Comparison of ENCODE assay signal across 1 cellular context in the genomic region with DNA sequence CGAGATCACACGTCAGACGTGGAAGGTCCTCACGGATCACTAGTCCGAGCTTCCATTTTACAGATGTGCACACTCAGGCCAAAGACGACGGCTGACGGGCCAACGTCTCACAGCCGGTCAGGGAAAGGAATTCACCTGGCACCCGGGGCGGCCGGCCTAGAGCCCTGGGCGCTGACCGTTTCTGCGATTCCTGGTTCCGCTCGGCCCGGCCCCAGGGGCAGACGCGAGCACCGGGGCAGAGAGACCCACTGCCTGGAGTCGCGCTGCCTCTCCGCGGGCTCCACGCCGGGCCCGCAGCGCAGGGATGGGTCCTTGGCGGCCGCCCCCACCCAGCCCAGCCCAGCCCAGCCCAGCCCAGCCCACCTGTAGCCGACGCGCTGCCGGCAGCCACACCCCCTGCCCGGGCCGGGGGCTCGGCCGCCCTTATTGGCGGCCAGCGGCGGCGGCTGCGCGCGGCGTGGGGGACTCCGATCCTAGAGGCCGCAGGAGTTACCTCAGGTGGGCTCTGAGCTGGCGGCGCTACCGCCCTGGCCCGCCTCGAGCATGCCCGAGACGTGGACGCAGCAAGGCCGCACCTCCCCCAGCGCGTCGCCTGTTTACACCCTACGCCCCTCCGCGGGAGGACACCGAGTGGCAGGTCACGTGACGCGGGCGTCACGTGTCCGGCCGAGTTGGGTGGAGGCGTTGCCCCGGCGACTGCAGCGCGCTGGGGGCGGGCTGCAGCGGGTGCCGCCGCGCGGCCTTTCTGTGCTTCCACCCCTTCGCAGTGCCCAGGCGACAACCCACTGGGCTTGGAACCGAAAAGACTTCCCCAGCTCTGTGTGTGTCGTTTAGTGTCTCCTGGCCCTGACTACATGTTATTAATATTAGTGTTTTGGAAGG.
TF ChIP-seq lines count a peak whose summit lies in the region.

No MANE protein-coding gene starts in this region.

TF ChIP-seq in K562, 482 proteins besides CTCF, POLR2A, EP300 and RAD21 (continued from another document and continues in another):
- TF ChIP-seq, protein P1, sequence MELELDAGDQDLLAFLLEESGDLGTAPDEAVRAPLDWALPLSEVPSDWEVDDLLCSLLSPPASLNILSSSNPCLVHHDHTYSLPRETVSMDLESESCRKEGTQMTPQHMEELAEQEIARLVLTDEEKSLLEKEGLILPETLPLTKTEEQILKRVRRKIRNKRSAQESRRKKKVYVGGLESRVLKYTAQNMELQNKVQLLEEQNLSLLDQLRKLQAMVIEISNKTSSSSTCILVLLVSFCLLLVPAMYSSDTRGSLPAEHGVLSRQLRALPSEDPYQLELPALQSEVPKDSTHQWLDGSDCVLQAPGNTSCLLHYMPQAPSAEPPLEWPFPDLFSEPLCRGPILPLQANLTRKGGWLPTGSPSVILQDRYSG (tag; conservative IDR thresholded peaks at IDR 0.05; ENCODE audit: low read depth), result no peak
- TF ChIP-seq ZNF561 (CRISPR knock-in tag; conservative IDR thresholded peaks at IDR 0.05), result no peak
- no peak for TF ChIP-seq HDAC3 (IDR thresholded peaks at IDR 0.05; ENCODE audit: borderline replicate concordance, partially characterized antibody)
- peak; percentile 67; the same call in 1 of the 2 replicates for TF ChIP-seq RHOXF2B (CRISPR knock-in tag; conservative IDR thresholded peaks at IDR 0.05)
- TF ChIP-seq, protein P2, sequence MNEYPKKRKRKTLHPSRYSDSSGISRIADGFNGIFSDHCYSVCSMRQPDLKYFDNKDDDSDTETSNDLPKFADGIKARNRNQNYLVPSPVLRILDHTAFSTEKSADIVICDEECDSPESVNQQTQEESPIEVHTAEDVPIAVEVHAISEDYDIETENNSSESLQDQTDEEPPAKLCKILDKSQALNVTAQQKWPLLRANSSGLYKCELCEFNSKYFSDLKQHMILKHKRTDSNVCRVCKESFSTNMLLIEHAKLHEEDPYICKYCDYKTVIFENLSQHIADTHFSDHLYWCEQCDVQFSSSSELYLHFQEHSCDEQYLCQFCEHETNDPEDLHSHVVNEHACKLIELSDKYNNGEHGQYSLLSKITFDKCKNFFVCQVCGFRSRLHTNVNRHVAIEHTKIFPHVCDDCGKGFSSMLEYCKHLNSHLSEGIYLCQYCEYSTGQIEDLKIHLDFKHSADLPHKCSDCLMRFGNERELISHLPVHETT (CRISPR knock-in tag; conservative IDR thresholded peaks at IDR 0.05 in 1 of 2, IDR thresholded peaks at IDR 0.05 in 1 of 2), result peak in 1 of 2 experiments; percentile 69; a peak in 1 of 4 replicates
- TF ChIP-seq ZNF253 (CRISPR knock-in tag; conservative IDR thresholded peaks at IDR 0.05), result no peak
- TF ChIP-seq ZNF121 (CRISPR knock-in tag; conservative IDR thresholded peaks at IDR 0.05), result no peak
- peak; percentile 40; the same call in 1 of the 2 replicates for TF ChIP-seq ESRRA (IDR thresholded peaks at IDR 0.05; ENCODE audit: borderline replicate concordance, low read depth)
- no peak for TF ChIP-seq HNRNPLL (IDR thresholded peaks at IDR 0.05; ENCODE audit: low read depth, low read length, poor library complexity, severe bottlenecking)
- TF ChIP-seq EHMT2 (IDR thresholded peaks at IDR 0.05), result no peak
- no peak for TF ChIP-seq HOXB6 (CRISPR knock-in tag; IDR thresholded peaks at IDR 0.05; ENCODE audit: borderline replicate concordance)
- no peak for TF ChIP-seq ELF2 (CRISPR knock-in tag; IDR thresholded peaks at IDR 0.05)
- peak; percentile 96 for TF ChIP-seq L3MBTL2 (IDR thresholded peaks at IDR 0.05)
- TF ChIP-seq HDAC8 (tag; IDR thresholded peaks at IDR 0.05), result no peak
- TF ChIP-seq YY1 (IDR thresholded peaks at IDR 0.05; ENCODE audit: borderline replicate concordance in 1 of 3, control insufficient read depth in 1 of 3, extremely low read depth in 1 of 3, insufficient read depth in 3 of 3, insufficient read length in 1 of 3, insufficient replicate concordance in 2 of 3, low read depth in 1 of 3, low read length in 2 of 3), result peak in 2 of 3 experiments; percentile 52 to 63
- TF ChIP-seq, protein P3, sequence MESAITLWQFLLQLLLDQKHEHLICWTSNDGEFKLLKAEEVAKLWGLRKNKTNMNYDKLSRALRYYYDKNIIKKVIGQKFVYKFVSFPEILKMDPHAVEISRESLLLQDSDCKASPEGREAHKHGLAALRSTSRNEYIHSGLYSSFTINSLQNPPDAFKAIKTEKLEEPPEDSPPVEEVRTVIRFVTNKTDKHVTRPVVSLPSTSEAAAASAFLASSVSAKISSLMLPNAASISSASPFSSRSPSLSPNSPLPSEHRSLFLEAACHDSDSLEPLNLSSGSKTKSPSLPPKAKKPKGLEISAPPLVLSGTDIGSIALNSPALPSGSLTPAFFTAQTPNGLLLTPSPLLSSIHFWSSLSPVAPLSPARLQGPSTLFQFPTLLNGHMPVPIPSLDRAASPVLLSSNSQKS (CRISPR knock-in tag; IDR thresholded peaks at IDR 0.05), result no peak
- no peak for TF ChIP-seq ZNF408 (CRISPR knock-in tag; IDR thresholded peaks at IDR 0.05; ENCODE audit: low read depth)
- TF ChIP-seq ATF1 (CRISPR knock-in tag; IDR thresholded peaks at IDR 0.05), result 0 out of 2 replicates have a peak, but pooled peaks have one; percentile 60
- peak; percentile 94 for TF ChIP-seq ATF1 (tag; IDR thresholded peaks at IDR 0.05)
- TF ChIP-seq, protein P4, sequence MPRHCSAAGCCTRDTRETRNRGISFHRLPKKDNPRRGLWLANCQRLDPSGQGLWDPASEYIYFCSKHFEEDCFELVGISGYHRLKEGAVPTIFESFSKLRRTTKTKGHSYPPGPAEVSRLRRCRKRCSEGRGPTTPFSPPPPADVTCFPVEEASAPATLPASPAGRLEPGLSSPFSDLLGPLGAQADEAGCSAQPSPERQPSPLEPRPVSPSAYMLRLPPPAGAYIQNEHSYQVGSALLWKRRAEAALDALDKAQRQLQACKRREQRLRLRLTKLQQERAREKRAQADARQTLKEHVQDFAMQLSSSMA (CRISPR knock-in tag; IDR thresholded peaks at IDR 0.05), result no peak
- no peak for TF ChIP-seq WHSC1 (IDR thresholded peaks at IDR 0.05; ENCODE audit: low read length)
- no peak for TF ChIP-seq CBX8 (IDR thresholded peaks at IDR 0.05; ENCODE audit: borderline replicate concordance, extremely low read depth, low read depth, low read length, poor library complexity, severe bottlenecking)
- no peak for TF ChIP-seq NELFE (IDR thresholded peaks at IDR 0.05; ENCODE audit: insufficient read depth, insufficient read length)
- TF ChIP-seq PURB (CRISPR knock-in tag; IDR thresholded peaks at IDR 0.05; ENCODE audit: low read depth), result no peak
- no peak for TF ChIP-seq TRIM24 (IDR thresholded peaks at IDR 0.05)
- TF ChIP-seq, protein P5, sequence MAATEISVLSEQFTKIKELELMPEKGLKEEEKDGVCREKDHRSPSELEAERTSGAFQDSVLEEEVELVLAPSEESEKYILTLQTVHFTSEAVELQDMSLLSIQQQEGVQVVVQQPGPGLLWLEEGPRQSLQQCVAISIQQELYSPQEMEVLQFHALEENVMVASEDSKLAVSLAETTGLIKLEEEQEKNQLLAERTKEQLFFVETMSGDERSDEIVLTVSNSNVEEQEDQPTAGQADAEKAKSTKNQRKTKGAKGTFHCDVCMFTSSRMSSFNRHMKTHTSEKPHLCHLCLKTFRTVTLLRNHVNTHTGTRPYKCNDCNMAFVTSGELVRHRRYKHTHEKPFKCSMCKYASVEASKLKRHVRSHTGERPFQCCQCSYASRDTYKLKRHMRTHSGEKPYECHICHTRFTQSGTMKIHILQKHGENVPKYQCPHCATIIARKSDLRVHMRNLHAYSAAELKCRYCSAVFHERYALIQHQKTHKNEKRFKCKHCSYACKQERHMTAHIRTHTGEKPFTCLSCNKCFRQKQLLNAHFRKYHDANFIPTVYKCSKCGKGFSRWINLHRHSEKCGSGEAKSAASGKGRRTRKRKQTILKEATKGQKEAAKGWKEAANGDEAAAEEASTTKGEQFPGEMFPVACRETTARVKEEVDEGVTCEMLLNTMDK (IDR thresholded peaks at IDR 0.05; ENCODE audit: borderline replicate concordance, insufficient read depth, low read depth, low read length, poor library complexity, severe bottlenecking), result peak; percentile 88
- no peak for TF ChIP-seq TEAD2 (tag; IDR thresholded peaks at IDR 0.05)
- 0 out of 2 replicates have a peak, but pooled peaks have one; percentile 27 for TF ChIP-seq SMAD3 (CRISPR knock-in tag; conservative IDR thresholded peaks at IDR 0.05)
- no peak for TF ChIP-seq ZNF695 (CRISPR knock-in tag; IDR thresholded peaks at IDR 0.05)
- no peak for TF ChIP-seq ZNF589 (CRISPR knock-in tag; IDR thresholded peaks at IDR 0.05; ENCODE audit: low read depth)
- TF ChIP-seq, protein P6, sequence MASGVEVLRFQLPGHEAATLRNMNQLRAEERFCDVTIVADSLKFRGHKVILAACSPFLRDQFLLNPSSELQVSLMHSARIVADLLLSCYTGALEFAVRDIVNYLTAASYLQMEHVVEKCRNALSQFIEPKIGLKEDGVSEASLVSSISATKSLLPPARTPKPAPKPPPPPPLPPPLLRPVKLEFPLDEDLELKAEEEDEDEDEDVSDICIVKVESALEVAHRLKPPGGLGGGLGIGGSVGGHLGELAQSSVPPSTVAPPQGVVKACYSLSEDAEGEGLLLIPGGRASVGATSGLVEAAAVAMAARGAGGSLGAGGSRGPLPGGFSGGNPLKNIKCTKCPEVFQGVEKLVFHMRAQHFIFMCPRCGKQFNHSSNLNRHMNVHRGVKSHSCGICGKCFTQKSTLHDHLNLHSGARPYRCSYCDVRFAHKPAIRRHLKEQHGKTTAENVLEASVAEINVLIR (CRISPR knock-in tag; IDR thresholded peaks at IDR 0.05), result peak; percentile 72; the same call in 1 of the 2 replicates
- TF ChIP-seq MYBL2 (IDR thresholded peaks at IDR 0.05; ENCODE audit: low read depth), result no peak
- TF ChIP-seq MYBL2 (CRISPR knock-in tag; IDR thresholded peaks at IDR 0.05; ENCODE audit: borderline replicate concordance), result no peak
- no peak for TF ChIP-seq POLR2B (IDR thresholded peaks at IDR 0.05; ENCODE audit: low read depth, partially characterized antibody)
- TF ChIP-seq CBFA2T2 (conservative IDR thresholded peaks at IDR 0.05), result peak; percentile 99
- no peak for TF ChIP-seq DPF2 (IDR thresholded peaks at IDR 0.05)
- TF ChIP-seq COPS2 (conservative IDR thresholded peaks at IDR 0.05), result no peak
- peak; percentile 27 for TF ChIP-seq ARHGAP35 (IDR thresholded peaks at IDR 0.05; ENCODE audit: partially characterized antibody)
- TF ChIP-seq ZC3H11A (IDR thresholded peaks at IDR 0.05; ENCODE audit: low read depth, low read length), result no peak
- no peak; the same call in 1 of the 2 replicates for TF ChIP-seq ZNF316 (IDR thresholded peaks at IDR 0.05)
- TF ChIP-seq, protein P7, sequence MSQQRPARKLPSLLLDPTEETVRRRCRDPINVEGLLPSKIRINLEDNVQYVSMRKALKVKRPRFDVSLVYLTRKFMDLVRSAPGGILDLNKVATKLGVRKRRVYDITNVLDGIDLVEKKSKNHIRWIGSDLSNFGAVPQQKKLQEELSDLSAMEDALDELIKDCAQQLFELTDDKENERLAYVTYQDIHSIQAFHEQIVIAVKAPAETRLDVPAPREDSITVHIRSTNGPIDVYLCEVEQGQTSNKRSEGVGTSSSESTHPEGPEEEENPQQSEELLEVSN (IDR thresholded peaks at IDR 0.05; ENCODE audit: borderline replicate concordance in 1 of 2, extremely low read depth in 1 of 2, insufficient read depth in 1 of 2, insufficient read length in 1 of 2, low read depth in 1 of 2, low read length in 1 of 2, poor library complexity in 1 of 2, severe bottlenecking in 1 of 2), result peak; percentile 98
- TF ChIP-seq, protein P8, sequence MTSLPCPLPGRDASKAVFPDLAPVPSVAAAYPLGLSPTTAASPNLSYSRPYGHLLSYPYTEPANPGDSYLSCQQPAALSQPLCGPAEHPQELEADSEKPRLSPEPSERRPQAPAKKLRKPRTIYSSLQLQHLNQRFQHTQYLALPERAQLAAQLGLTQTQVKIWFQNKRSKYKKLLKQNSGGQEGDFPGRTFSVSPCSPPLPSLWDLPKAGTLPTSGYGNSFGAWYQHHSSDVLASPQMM (CRISPR knock-in tag; IDR thresholded peaks at IDR 0.05), result no peak
- TF ChIP-seq RBM34 (IDR thresholded peaks at IDR 0.05; ENCODE audit: borderline replicate concordance, insufficient read depth, low read length), result 0 out of 2 replicates have a peak, but pooled peaks have one; percentile 66
- TF ChIP-seq ZNF133 (CRISPR knock-in tag; IDR thresholded peaks at IDR 0.05), result no peak
- TF ChIP-seq EWSR1 (IDR thresholded peaks at IDR 0.05; ENCODE audit: borderline replicate concordance, low read depth, partially characterized antibody), result no peak
- TF ChIP-seq BRCA1 (IDR thresholded peaks at IDR 0.05), result no peak
- no peak for TF ChIP-seq BRCA1 (CRISPR knock-in tag; IDR thresholded peaks at IDR 0.05)
- TF ChIP-seq, protein P9, sequence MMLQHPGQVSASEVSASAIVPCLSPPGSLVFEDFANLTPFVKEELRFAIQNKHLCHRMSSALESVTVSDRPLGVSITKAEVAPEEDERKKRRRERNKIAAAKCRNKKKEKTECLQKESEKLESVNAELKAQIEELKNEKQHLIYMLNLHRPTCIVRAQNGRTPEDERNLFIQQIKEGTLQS (IDR thresholded peaks at IDR 0.05), result peak; percentile 66
- TF ChIP-seq, protein P9 (CRISPR knock-in tag; conservative IDR thresholded peaks at IDR 0.05), result peak; percentile 23; the same call in 1 of the 2 replicates
- TF ChIP-seq HNRNPK (IDR thresholded peaks at IDR 0.05; ENCODE audit: low read depth, low read length, poor library complexity, severe bottlenecking), result no peak
- peak; percentile 98 for TF ChIP-seq SAP30 (IDR thresholded peaks at IDR 0.05; ENCODE audit: borderline replicate concordance, insufficient read depth, low read depth, low read length, poor library complexity, severe bottlenecking)
- TF ChIP-seq PCBP1 (IDR thresholded peaks at IDR 0.05; ENCODE audit: low read depth, low read length, poor library complexity, severe bottlenecking), result peak; percentile 97
- no peak for TF ChIP-seq DNMT1 (IDR thresholded peaks at IDR 0.05)
- peak; percentile 56 for TF ChIP-seq BRD9 (IDR thresholded peaks at IDR 0.05; ENCODE audit: low read depth, partially characterized antibody)
- TF ChIP-seq ZNF766 (CRISPR knock-in tag; conservative IDR thresholded peaks at IDR 0.05), result no peak
- TF ChIP-seq KLF1 (tag; IDR thresholded peaks at IDR 0.05), result peak; percentile 71; the same call in 1 of the 2 replicates
- TF ChIP-seq SUPT5H (IDR thresholded peaks at IDR 0.05), result no peak; the same call in 1 of the 2 replicates
- no peak for TF ChIP-seq ELF1 (tag; IDR thresholded peaks at IDR 0.05)
- TF ChIP-seq MECOM (CRISPR knock-in tag; IDR thresholded peaks at IDR 0.05), result no peak
